8 cellular contexts compared by ENCODE assay signal in genomic region chr17:39200957-39201510, GRCh38. TPM values are rescaled to one million over a fixed set of nuclear protein-coding genes. Genes with fewer than 3 reads are reported as not detected.
A peak's percentile ranks its signal among the peaks of the same experiment; 100 is the strongest.
DNase-seq lines count a peak whose midpoint lies in the region; ATAC-seq and TF ChIP-seq lines count a peak whose summit lies in the region.

No MANE protein-coding gene starts in this region.

- H3K4me1 Mint-ChIP-seq in T-helper 17 cell: peaks cover 39% of the 10 kb centered on the region

- peaks cover 50% of the 10 kb centered on the region for H3K36me3 ChIP-seq in HAP-1 (replicated peaks)

- no peaks in the 10 kb centered on the region for H3K27me3 Mint-ChIP-seq in T-helper 17 cell

- peaks cover 2% of the 10 kb centered on the region for H3K36me3 Mint-ChIP-seq in T-helper 17 cell (ENCODE audit: low read depth)

- in situ Hi-C loops in HAP-1 (cut with MboI; ENCODE audit: low sequenced_read_pairs): loop anchor here (5.0 kb wide), 1 partner anchor 46 kb away; no protein-coding TSS in a partner anchor

- H3K27ac ChIP-seq in foreskin keratinocyte (peak overlapping the region; percentile 100), skin epidermis (peak overlapping the region in 20 of 21 experiments; percentile 95 to 100 (median 99))

- no peaks in the 10 kb centered on the region for H3K27me3 ChIP-seq in HAP-1 (ENCODE audit: low read depth)
- H3K27me3 ChIP-seq in foreskin keratinocyte: no peaks in the 10 kb centered on the region

- H3K4me1 ChIP-seq in HAP-1: peaks cover 19% of the 10 kb centered on the region
- peaks cover 11% of the 10 kb centered on the region for H3K4me1 ChIP-seq in foreskin keratinocyte

- DNase-seq in HAP-1 (ENCODE audit: low spot score in 2 of 2): no peak
- no peak for DNase-seq in T-helper 17 cell
- no peak for DNase-seq in foreskin keratinocyte
- DNase-seq in retina: no peak

- H3K4me3 ChIP-seq in HAP-1 (peak overlapping the region; percentile 84), skin epidermis (peak overlapping the region; percentile 77 to 96 (median 83))

- H3K4me3 Mint-ChIP-seq in T-helper 17 cell: peak overlapping the region; percentile 98

- no peak for TF ChIP-seq CTCF in foreskin keratinocyte (conservative IDR thresholded peaks at IDR 0.05)

- H3K9me3 ChIP-seq in HAP-1: no peaks in the 10 kb centered on the region
- no peaks in the 10 kb centered on the region for H3K9me3 ChIP-seq in T-helper 17 cell (ENCODE audit: control insufficient read depth, low read length, poor library complexity, severe bottlenecking)

- ATAC-seq in T-helper 17 cell (no peak), foreskin keratinocyte (no peak), GM21717 (IDR thresholded peaks at IDR 0.05; ENCODE audit: unreplicated experiment) (no peak), GM19395 (IDR thresholded peaks at IDR 0.05; ENCODE audit: unreplicated experiment) (no peak), HG02763 (IDR thresholded peaks at IDR 0.05; ENCODE audit: unreplicated experiment) (no peak)

- H3K27ac Mint-ChIP-seq in T-helper 17 cell: peak overlapping the region; percentile 100

RNA-seq across cellular contexts. Expression of gene RPL19, which starts 1.0 kb away (rescaled TPM):
- 1,000 to 10,000 TPM; 3,035 to 3,199 TPM for total RNA-seq in T-helper 17 cell
- total RNA-seq in foreskin keratinocyte: 2,499 and 2,540 TPM in 2 replicates
- polyA plus RNA-seq in foreskin keratinocyte: 3,348 and 3,422 TPM in 2 replicates

RNA-seq across cellular contexts. Expression of gene CACNB1, which starts 3.6 kb away (rescaled TPM):
- total RNA-seq in T-helper 17 cell (10 to 100 TPM; 21.4 to 21.9 TPM), foreskin keratinocyte (6.2 and 7.9 TPM in 2 replicates)
- 5.2 TPM in 2 replicates for polyA plus RNA-seq in foreskin keratinocyte

RNA-seq across cellular contexts. Expression of gene STAC2, which starts 24.7 kb away (rescaled TPM):
- total RNA-seq in T-helper 17 cell (not detected), foreskin keratinocyte (not detected in 2 replicates)
- polyA plus RNA-seq in foreskin keratinocyte: not detected in 2 replicates

RNA-seq across cellular contexts. Expression of gene ARL5C, which starts 35.1 kb away (rescaled TPM):
- not detected for total RNA-seq in T-helper 17 cell
- total RNA-seq in foreskin keratinocyte: not detected in 2 replicates
- not detected in 2 replicates for polyA plus RNA-seq in foreskin keratinocyte

RNA-seq across cellular contexts. Expression of gene PLXDC1, which starts 49.6 kb away (rescaled TPM):
- total RNA-seq in T-helper 17 cell (10 to 100 TPM in 1 of 2 donors, 1 to 10 TPM in 1; 7.5 to 11.7 TPM), foreskin keratinocyte (0.27 and 0.28 TPM in 2 replicates)
- polyA plus RNA-seq in foreskin keratinocyte: 0.14 and 0.17 TPM in 2 replicates
